In genomic region chr9:112174223-112174964, GRCh38 we compare ENCODE assay signal across 8 cellular contexts. TPM values are rescaled to one million over a fixed set of nuclear protein-coding genes. Genes with fewer than 3 reads are reported as not detected.
DNase-seq lines count a peak whose midpoint lies in the region; ATAC-seq, FAIRE-seq and TF ChIP-seq lines count a peak whose summit lies in the region.

No MANE protein-coding gene starts in this region.

- TF ChIP-seq EP300 in sigmoid colon (IDR thresholded peaks at IDR 0.05): no peak

- H3K36me3 Mint-ChIP-seq in activated naive CD4-positive, alpha-beta T cell treated with anti-CD3 and anti-CD28 coated beads, Interleukin-2, amount 10 ng/mL, durations not matched to agents 7 days and 5 days: peaks cover 27% of the 10 kb centered on the region

- peaks cover 1% of the 10 kb centered on the region for H3K9me3 Mint-ChIP-seq in activated naive CD4-positive, alpha-beta T cell treated with anti-CD3 and anti-CD28 coated beads, Interleukin-2, amount 10 ng/mL, durations not matched to agents 7 days and 5 days

- H3K4me1 ChIP-seq in DOHH2 (ENCODE audit: control insufficient read depth, low read length) (peaks cover 11% of the 10 kb centered on the region), heart right ventricle (peaks cover 0 to 50% (median 3%) of the 10 kb centered on the region in 9 donors), sigmoid colon (peaks cover 0 to 15% (median 10%) of the 10 kb centered on the region in 4 donors)

- TF ChIP-seq CTCF in DOHH2 (IDR thresholded peaks at IDR 0.05; ENCODE audit: low read depth, low read length, poor library complexity, severe bottlenecking) (no peak), heart right ventricle (IDR thresholded peaks at IDR 0.05) (no peak), sigmoid colon (IDR thresholded peaks at IDR 0.05) (no peak)

- TF ChIP-seq POLR2A in sigmoid colon (IDR thresholded peaks at IDR 0.05): no peak

- H3K4me3 ChIP-seq in DOHH2 (ENCODE audit: low read length): peak overlapping the region; percentile 72
- H3K4me3 ChIP-seq in heart right ventricle: peak overlapping the region; percentile 35 to 81 (median 69)
- peak overlapping the region; percentile 19 to 72 (median 59) for H3K4me3 ChIP-seq in sigmoid colon

- no peak overlapping the region for H3K27ac ChIP-seq in DOHH2 (ENCODE audit: low read depth, low read length)
- H3K27ac ChIP-seq in heart right ventricle: peak overlapping the region; percentile 32 to 91 (median 74)
- peak overlapping the region in 2 of 4 donors; percentile 48 to 60 for H3K27ac ChIP-seq in sigmoid colon

- no peaks in the 10 kb centered on the region for H3K79me2 ChIP-seq in DOHH2 (ENCODE audit: control insufficient read depth, low read length)

- H3K27me3 ChIP-seq in DOHH2 (ENCODE audit: control insufficient read depth, low read length) (peaks cover 49% of the 10 kb centered on the region), heart right ventricle (no peaks in the 10 kb centered on the region), sigmoid colon (peaks cover 0 to 30% (median 7%) of the 10 kb centered on the region in 3 donors)

- H3K4me2 ChIP-seq in DOHH2 (ENCODE audit: low read length): peak overlapping the region; percentile 81

- intact Hi-C loops in heart right ventricle (cut with DNase I): loop anchor here in 3 of 10 donors (5.0 to 10.0 kb wide), 2 partner anchors 158 to 160 kb away; partner anchors contain the start of gene PTBP3 (in 3 of the 3)
- intact Hi-C loops in sigmoid colon (cut with DNase I): no loop called here

- no peaks in the 10 kb centered on the region for H3K36me3 ChIP-seq in DOHH2 (ENCODE audit: control insufficient read depth, low read length)
- no peaks in the 10 kb centered on the region for H3K36me3 ChIP-seq in heart right ventricle
- no peaks in the 10 kb centered on the region for H3K36me3 ChIP-seq in sigmoid colon

- peak overlapping the region; percentile 93 for H3K27ac Mint-ChIP-seq in activated naive CD4-positive, alpha-beta T cell treated with anti-CD3 and anti-CD28 coated beads, Interleukin-2, amount 10 ng/mL, durations not matched to agents 7 days and 5 days

- H3K4me3 Mint-ChIP-seq in activated naive CD4-positive, alpha-beta T cell treated with anti-CD3 and anti-CD28 coated beads, Interleukin-2, amount 10 ng/mL, durations not matched to agents 7 days and 5 days: peak overlapping the region; percentile 86

- peak; percentile 56 for DNase-seq in HTR-8/SVneo (ENCODE audit: insufficient read length, low spot score)
- DNase-seq in SK-N-DZ (ENCODE audit: low spot score): peak; percentile 50
- peak; percentile 87 for DNase-seq in activated naive CD4-positive, alpha-beta T cell treated with anti-CD3 and anti-CD28 coated beads, Interleukin-2, amount 10 ng/mL, durations not matched to agents 7 days and 5 days
- peak; percentile 48 to 77 for DNase-seq in heart right ventricle
- DNase-seq in sigmoid colon: no peak
- DNase-seq in NCI-H2107 (lab: John Stamatoyannopoulos, UW): no peak

- ATAC-seq in GM21526 (IDR thresholded peaks at IDR 0.05; ENCODE audit: low FRiP score, unreplicated experiment) (peak; percentile 79), heart right ventricle (peak; percentile 75 to 92 (median 86))

- H3K27me3 Mint-ChIP-seq in activated naive CD4-positive, alpha-beta T cell treated with anti-CD3 and anti-CD28 coated beads, Interleukin-2, amount 10 ng/mL, durations not matched to agents 7 days and 5 days: peaks cover 29% of the 10 kb centered on the region

- CTCF ChIA-PET in activated naive CD4-positive, alpha-beta T cell treated with anti-CD3 and anti-CD28 coated beads, Interleukin-2, amount 10 ng/mL, durations not matched to agents 7 days and 5 days (lab: Charles Lee): no interaction called here

- H4K20me1 ChIP-seq in DOHH2 (ENCODE audit: control insufficient read depth, insufficient read depth, low read depth, low read length): no peaks in the 10 kb centered on the region

- H3K9me2 ChIP-seq in DOHH2 (replicated peaks; ENCODE audit: control insufficient read depth, low read length): no peaks in the 10 kb centered on the region

- no peak for FAIRE-seq in HTR-8/SVneo (lab: Jason Lieb, UNC)

- WGBS in heart right ventricle, 2 donors: 5% methylated on average over 42 of the region's 42 CpGs
- WGBS in sigmoid colon, 2 donors: 2 to 3% methylated on average over 42 of the region's 42 CpGs

- H3K4me1 Mint-ChIP-seq in activated naive CD4-positive, alpha-beta T cell treated with anti-CD3 and anti-CD28 coated beads, Interleukin-2, amount 10 ng/mL, durations not matched to agents 7 days and 5 days: peaks cover 81% of the 10 kb centered on the region

- H3F3A ChIP-seq in DOHH2 (ENCODE audit: control insufficient read depth, insufficient read depth): no peaks in the 10 kb centered on the region

- H3K9me3 ChIP-seq in DOHH2 (ENCODE audit: control insufficient read depth, insufficient read depth, low read length) (no peaks in the 10 kb centered on the region), heart right ventricle (no peaks in the 10 kb centered on the region), sigmoid colon (no peaks in the 10 kb centered on the region)

RNA-seq across cellular contexts. Expression of gene SUSD1, which starts 0.7 kb away (rescaled TPM):
- polyA plus RNA-seq in SK-N-DZ (2014; cell fraction: cytosol; rRNA removed): 7.4 and 8.5 TPM in 2 replicates
- polyA plus RNA-seq in SK-N-DZ (2014; cell fraction: nucleus; rRNA removed): 5.0 and 7.6 TPM in 2 replicates
- total RNA-seq in heart right ventricle (10 to 100 TPM in 1 of 10 donors, 1 to 10 TPM in 9; 2.2 to 14.7 (median 4.7) TPM), sigmoid colon (1 to 10 TPM; 3.8 to 6.4 (median 4.6) TPM)
- polyA plus RNA-seq in heart right ventricle (1 to 10 TPM; 1.5 to 2.4 TPM), sigmoid colon (10 to 100 TPM in 1 of 3 donors, 1 to 10 TPM in 2; 1.8 to 10.7 (median 5.5) TPM)

Comparison
In these comparisons a context has a peak if more than half of its experiments do, and no peak if none do; other contexts are left out.
1. DNase-seq: peak in HTR-8/SVneo (single experiment), SK-N-DZ (single experiment), activated naive CD4-positive, alpha-beta T cell treated with anti-CD3 and anti-CD28 coated beads, Interleukin-2, amount 10 ng/mL, durations not matched to agents 7 days and 5 days (single experiment) and heart right ventricle (2 of 2); none in sigmoid colon (single experiment) and NCI-H2107 (single experiment).
2. Peak in every context shown above with its lines, with median percentiles within 50 percentile points of each other: H3K4me3 ChIP-seq.